ENCODE assay signal across 16 cellular contexts in genomic region chr22:38715852-38716251, GRCh38.
"Had no signal": no experiment of that assay in that cellular context is flagged by ENCODE, and none has a peak within 500 bp of the region (broad histone marks: within the 10 kb centered on the region; RNA-seq: fewer than 3 reads in every experiment).

No MANE protein-coding gene starts in this region.

- H3K27ac Mint-ChIP-seq: activated T-helper 1 cell treated with anti-CD3 and anti-CD28 coated beads, Interleukin-12 subunit alpha, Interleukin-12 subunit beta, Interleukin-2, Interleukin-4 antibody, amounts not matched to agents 30 ng/mL and 10 ng/mL and 1 ng/mL, durations not matched to agents 14 hours and 24 hours and 36 hours; progenitor cell of endocrine pancreas had no signal

- H3K4me3 Mint-ChIP-seq: activated T-helper 1 cell treated with anti-CD3 and anti-CD28 coated beads, Interleukin-12 subunit alpha, Interleukin-12 subunit beta, Interleukin-2, Interleukin-4 antibody, amounts not matched to agents 30 ng/mL and 10 ng/mL and 1 ng/mL, durations not matched to agents 14 hours and 24 hours and 36 hours; naive thymus-derived CD4-positive, alpha-beta T cell; stimulated activated naive CD8-positive, alpha-beta T cell treated with anti-CD3 and anti-CD28 coated beads, Interleukin-15, Interleukin-2, amounts not matched to agents 100 ng/mL and 50 ng/mL, for 24 hours had no signal

- H3K27ac ChIP-seq: adrenal gland, suprapubic skin, VCaP had no signal

- H3K9me3 ChIP-seq: adrenal gland, suprapubic skin had no signal

- H3K4me3 ChIP-seq: adrenal gland, suprapubic skin had no signal

- DNase-seq: activated CD4-positive, alpha-beta T cell treated with anti-CD3 and anti-CD28 coated beads for 1 hour; activated CD4-positive, alpha-beta T cell treated with anti-CD3 and anti-CD28 coated beads, Interleukin-2, amount 50 U/mL, for 4 hours; activated naive CD4-positive, alpha-beta T cell; effector CD8-positive, alpha-beta T cell; mesendoderm; naive thymus-derived CD4-positive, alpha-beta T cell; nucleus accumbens; stimulated activated CD4-positive, alpha-beta T cell treated with anti-CD3 and anti-CD28 coated beads, Interleukin-2, amount 100 ng/mL, for 24 hours; T-helper 2 cell; trophoblast cell had no signal

- H3K27me3 Mint-ChIP-seq: naive thymus-derived CD4-positive, alpha-beta T cell; progenitor cell of endocrine pancreas; stimulated activated naive CD8-positive, alpha-beta T cell treated with anti-CD3 and anti-CD28 coated beads, Interleukin-15, Interleukin-2, amounts not matched to agents 100 ng/mL and 50 ng/mL, for 24 hours had no signal

- H3K27me3 ChIP-seq: adrenal gland, suprapubic skin had no signal

- H3K9me3 Mint-ChIP-seq: activated T-helper 1 cell treated with anti-CD3 and anti-CD28 coated beads, Interleukin-12 subunit alpha, Interleukin-12 subunit beta, Interleukin-2, Interleukin-4 antibody, amounts not matched to agents 30 ng/mL and 10 ng/mL and 1 ng/mL, durations not matched to agents 14 hours and 24 hours and 36 hours; stimulated activated naive CD8-positive, alpha-beta T cell treated with anti-CD3 and anti-CD28 coated beads, Interleukin-15, Interleukin-2, amounts not matched to agents 100 ng/mL and 50 ng/mL, for 24 hours had no signal
